29 cellular contexts compared by ENCODE assay signal in genomic region chr1:48743480-48743879, GRCh38. TPM values are rescaled to one million over a fixed set of nuclear protein-coding genes. Genes with fewer than 3 reads are reported as not detected.
"Had no signal": no experiment of that assay in that cellular context is flagged by ENCODE, and none has a peak within 500 bp of the region (broad histone marks: within the 10 kb centered on the region; RNA-seq: fewer than 3 reads in every experiment).

No MANE protein-coding gene starts in this region.

- H3K9me3 ChIP-seq: breast epithelium, gastrocnemius medialis, pancreas, right atrium auricular region, suprapubic skin, tibial artery, upper lobe of right lung had no signal

- H3K9me3 Mint-ChIP-seq: activated naive CD4-positive, alpha-beta T cell treated with anti-CD3 and anti-CD28 coated beads, Interleukin-2, amount 10 ng/mL, durations not matched to agents 7 days and 5 days; activated naive CD8-positive, alpha-beta T cell treated with anti-CD3 and anti-CD28 coated beads, Interleukin-2, amount 10 ng/mL, durations not matched to agents 7 days and 5 days; central memory CD8-positive, alpha-beta T cell; naive thymus-derived CD8-positive, alpha-beta T cell; neural crest cell; T-cell; T-helper 2 cell treated with Interferon-gamma antibody and Interleukin-4, amounts not matched to agents 5 μg/mL and 100 μg/mL, for 36 hours had no signal

- H3K27me3 ChIP-seq: breast epithelium, gastrocnemius medialis, pancreas, right atrium auricular region, suprapubic skin, tibial artery, upper lobe of right lung had no signal

- H3K36me3 Mint-ChIP-seq: activated CD8-positive, alpha-beta memory T cell treated with anti-CD3 and anti-CD28 coated beads, Interleukin-2, amount 10 ng/mL, durations not matched to agents 7 days and 5 days; activated naive CD4-positive, alpha-beta T cell treated with anti-CD3 and anti-CD28 coated beads, Interleukin-2, amount 10 ng/mL, durations not matched to agents 7 days and 5 days had no signal

- ATAC-seq: activated CD4-positive, alpha-beta T cell treated with anti-CD3 and anti-CD28 coated beads for 36 hours; activated CD8-positive, alpha-beta memory T cell treated with anti-CD3 and anti-CD28 coated beads, Interleukin-2, amount 10 ng/mL, durations not matched to agents 7 days and 5 days; activated CD8-positive, alpha-beta T cell treated with anti-CD3 and anti-CD28 coated beads, Interleukin-2, amount 10 ng/mL, durations not matched to agents 7 days and 5 days; gastrocnemius medialis; naive thymus-derived CD8-positive, alpha-beta T cell; T-cell; upper lobe of right lung had no signal

- H3K27ac ChIP-seq: breast epithelium, gastrocnemius medialis, pancreas, right atrium auricular region, suprapubic skin, tibial artery, upper lobe of right lung had no signal

- H3K4me1 Mint-ChIP-seq: activated CD4-positive, alpha-beta T cell treated with anti-CD3 and anti-CD28 coated beads for 36 hours; activated CD8-positive, alpha-beta memory T cell treated with anti-CD3 and anti-CD28 coated beads, Interleukin-2, amount 10 ng/mL, durations not matched to agents 7 days and 5 days; activated naive CD4-positive, alpha-beta T cell treated with anti-CD3 and anti-CD28 coated beads, Interleukin-2, amount 10 ng/mL, durations not matched to agents 7 days and 5 days; central memory CD8-positive, alpha-beta T cell; T-cell had no signal

- H3K4me3 Mint-ChIP-seq: activated CD4-positive, alpha-beta T cell treated with anti-CD3 and anti-CD28 coated beads for 36 hours; activated CD8-positive, alpha-beta memory T cell treated with anti-CD3 and anti-CD28 coated beads, Interleukin-2, amount 10 ng/mL, durations not matched to agents 7 days and 5 days; activated CD8-positive, alpha-beta T cell treated with anti-CD3 and anti-CD28 coated beads, Interleukin-2, amount 10 ng/mL, durations not matched to agents 7 days and 5 days; activated naive CD4-positive, alpha-beta T cell treated with anti-CD3 and anti-CD28 coated beads, Interleukin-2, amount 10 ng/mL, durations not matched to agents 7 days and 5 days; activated naive CD8-positive, alpha-beta T cell treated with anti-CD3 and anti-CD28 coated beads, Interleukin-2, amount 10 ng/mL, durations not matched to agents 7 days and 5 days; central memory CD8-positive, alpha-beta T cell; naive thymus-derived CD8-positive, alpha-beta T cell; neural crest cell; T-cell; T-helper 2 cell treated with Interferon-gamma antibody and Interleukin-4, amounts not matched to agents 5 μg/mL and 100 μg/mL, for 36 hours had no signal

- DNase-seq: activated CD4-positive, alpha-beta T cell treated with anti-CD3 and anti-CD28 coated beads for 36 hours; activated CD4-positive, CD25-positive, alpha-beta regulatory T cell; activated CD8-positive, alpha-beta memory T cell treated with anti-CD3 and anti-CD28 coated beads, Interleukin-2, amount 10 ng/mL, durations not matched to agents 7 days and 5 days; activated CD8-positive, alpha-beta T cell treated with anti-CD3 and anti-CD28 coated beads, Interleukin-2, amount 10 ng/mL, durations not matched to agents 7 days and 5 days; activated effector memory CD4-positive, alpha-beta T cell treated with anti-CD3 and anti-CD28 coated beads, Interleukin-2, amount 50 U/mL, for 16 hours; activated naive CD4-positive, alpha-beta T cell treated with anti-CD3 and anti-CD28 coated beads, Interleukin-2, amount 10 ng/mL, durations not matched to agents 7 days and 5 days; activated naive CD8-positive, alpha-beta T cell treated with anti-CD3 and anti-CD28 coated beads, Interleukin-2, amount 10 ng/mL, durations not matched to agents 7 days and 5 days; amniotic stem cell; dermis blood vessel endothelial cell; effector CD4-positive, alpha-beta T cell; erythroblast; gastrocnemius medialis; hippocampal formation; naive thymus-derived CD8-positive, alpha-beta T cell; nucleus accumbens; pancreas; stimulated activated CD4-positive, alpha-beta T cell treated with anti-CD3 and anti-CD28 coated beads, Interleukin-15, amount 100 ng/mL, for 24 hours; stimulated activated CD4-positive, alpha-beta T cell treated with anti-CD3 and anti-CD28 coated beads, Interleukin-2, amount 100 ng/mL, for 24 hours; stimulated activated naive CD4-positive, alpha-beta T cell; T-cell; tibial artery; upper lobe of right lung had no signal

- H3K36me3 ChIP-seq: breast epithelium, pancreas, right atrium auricular region had no signal

- H3K27me3 Mint-ChIP-seq: activated CD4-positive, alpha-beta T cell treated with anti-CD3 and anti-CD28 coated beads for 36 hours; activated CD8-positive, alpha-beta memory T cell treated with anti-CD3 and anti-CD28 coated beads, Interleukin-2, amount 10 ng/mL, durations not matched to agents 7 days and 5 days; activated naive CD8-positive, alpha-beta T cell treated with anti-CD3 and anti-CD28 coated beads, Interleukin-2, amount 10 ng/mL, durations not matched to agents 7 days and 5 days; naive thymus-derived CD8-positive, alpha-beta T cell; T-cell had no signal

- H3K4me1 ChIP-seq: breast epithelium, gastrocnemius medialis, pancreas, right atrium auricular region, suprapubic skin, upper lobe of right lung had no signal

- H3K4me3 ChIP-seq: breast epithelium, gastrocnemius medialis, pancreas, right atrium auricular region, suprapubic skin, tibial artery, upper lobe of right lung had no signal

- H3K27ac Mint-ChIP-seq: activated CD4-positive, alpha-beta T cell treated with anti-CD3 and anti-CD28 coated beads for 36 hours; activated CD8-positive, alpha-beta memory T cell treated with anti-CD3 and anti-CD28 coated beads, Interleukin-2, amount 10 ng/mL, durations not matched to agents 7 days and 5 days; activated CD8-positive, alpha-beta T cell treated with anti-CD3 and anti-CD28 coated beads, Interleukin-2, amount 10 ng/mL, durations not matched to agents 7 days and 5 days; activated naive CD4-positive, alpha-beta T cell treated with anti-CD3 and anti-CD28 coated beads, Interleukin-2, amount 10 ng/mL, durations not matched to agents 7 days and 5 days; activated naive CD8-positive, alpha-beta T cell treated with anti-CD3 and anti-CD28 coated beads, Interleukin-2, amount 10 ng/mL, durations not matched to agents 7 days and 5 days; T-cell; T-helper 2 cell treated with Interferon-gamma antibody and Interleukin-4, amounts not matched to agents 5 μg/mL and 100 μg/mL, for 36 hours had no signal

RNA-seq across cellular contexts. Expression of gene BEND5, which starts 33.2 kb away (rescaled TPM):
- total RNA-seq: pulmonary artery endothelial cell had no signal
